In genomic region chr6:12138936-12139335, GRCh38 we compare ENCODE assay signal across 1 cellular context.
TF ChIP-seq lines count a peak whose summit lies in the region.

No MANE protein-coding gene starts in this region.

TF ChIP-seq in WTC11, 78 proteins besides CTCF, POLR2A, EP300 and RAD21 (continued from another document):
- no peak for TF ChIP-seq ARID4B (CRISPR knock-in tag; IDR thresholded peaks at IDR 0.05; ENCODE audit: borderline replicate concordance)
- no peak for TF ChIP-seq SMAD3 (CRISPR knock-in tag; IDR thresholded peaks at IDR 0.05; ENCODE audit: borderline replicate concordance)
- no peak for TF ChIP-seq ZNF121 (CRISPR knock-in tag; IDR thresholded peaks at IDR 0.05)
